In genomic region chr19:39196320-39196719, GRCh38 we compare ENCODE assay signal across 29 cellular contexts. TPM values are rescaled to one million over a fixed set of nuclear protein-coding genes. Genes with fewer than 3 reads are reported as not detected.
DNase-seq lines count a peak whose midpoint lies in the region; ATAC-seq and TF ChIP-seq lines count a peak whose summit lies in the region.
"Had no signal": no experiment of that assay in that cellular context is flagged by ENCODE, and none has a peak within 500 bp of the region (broad histone marks: within the 10 kb centered on the region; RNA-seq: fewer than 3 reads in every experiment).

No MANE protein-coding gene starts in this region.

- H3K27me3 ChIP-seq in body of pancreas (no peaks in the 10 kb centered on the region), iPS-20b (ENCODE audit: insufficient read depth, low read length) (peaks cover 55% of the 10 kb centered on the region)
- H3K27me3 ChIP-seq in CD8-positive, alpha-beta T cell (ENCODE audit: insufficient read depth, low read length): peaks cover 7% of the 10 kb centered on the region

- CTCF ChIA-PET in CD8-positive, alpha-beta T cell (lab: Charles Lee): no interaction called here

- H3K27ac ChIP-seq in body of pancreas (peak overlapping the region in 3 of 4 donors; percentile 33 to 81 (median 56)), iPS-20b (ENCODE audit: low read length) (no peak overlapping the region)
- no peak overlapping the region for H3K27ac ChIP-seq in CD8-positive, alpha-beta T cell (ENCODE audit: low read depth, low read length)
- H3K27ac ChIP-seq: ascending aorta, hepatocyte, neutrophil had no signal

- H3K36me3 Mint-ChIP-seq in stimulated activated effector memory CD8-positive, alpha-beta T cell treated with anti-CD3 and anti-CD28 coated beads, Interleukin-12 subunit alpha, Interleukin-12 subunit beta, amount 100 ng/mL, for 72 hours: no peaks in the 10 kb centered on the region
- no peaks in the 10 kb centered on the region for H3K36me3 Mint-ChIP-seq in CD8-positive, alpha-beta T cell

- H3K27me3 Mint-ChIP-seq in CD8-positive, alpha-beta T cell (ENCODE audit: low read depth): peaks cover 57% of the 10 kb centered on the region
- peaks cover 93% of the 10 kb centered on the region for H3K27me3 Mint-ChIP-seq in stimulated activated naive CD8-positive, alpha-beta T cell treated with anti-CD3 and anti-CD28 coated beads, Interleukin-15, amount 100 ng/mL, for 72 hours

- H3K9me3 ChIP-seq in body of pancreas (no peaks in the 10 kb centered on the region), iPS-20b (ENCODE audit: insufficient read depth, low read depth, low read length) (no peaks in the 10 kb centered on the region)
- no peaks in the 10 kb centered on the region for H3K9me3 ChIP-seq in CD8-positive, alpha-beta T cell (ENCODE audit: low read length)
- H3K9me3 ChIP-seq: A549, ascending aorta, BE2C, Caco-2, neutrophil had no signal

- peak overlapping the region; percentile 39 for H3K4me3 Mint-ChIP-seq in stimulated activated effector memory CD8-positive, alpha-beta T cell treated with anti-CD3 and anti-CD28 coated beads, Interleukin-12 subunit alpha, Interleukin-12 subunit beta, amount 100 ng/mL, for 72 hours
- H3K4me3 Mint-ChIP-seq in CD8-positive, alpha-beta T cell: no peak overlapping the region
- H3K4me3 Mint-ChIP-seq in stimulated activated naive CD8-positive, alpha-beta T cell treated with anti-CD3 and anti-CD28 coated beads, Interleukin-15, amount 100 ng/mL, for 72 hours: peak overlapping the region in 1 of 2 donors; percentile 65
- H3K4me3 Mint-ChIP-seq: activated B cell treated with CpG ODN at 0.5 μM for 24 hours had no signal

- DNase-seq in NCI-H82 (lab: John Stamatoyannopoulos, UW): peak; percentile 58
- no peak for DNase-seq in NCI-H82 treated with DMSO at 0.1 percent for 48 hours (lab: John Stamatoyannopoulos, UW; ENCODE audit: unreplicated experiment)
- no peak for DNase-seq in body of pancreas
- DNase-seq in stimulated activated effector memory CD8-positive, alpha-beta T cell treated with anti-CD3 and anti-CD28 coated beads, Interleukin-12 subunit alpha, Interleukin-12 subunit beta, amount 100 ng/mL, for 72 hours (ENCODE audit: low spot score in 2 of 2): no peak
- DNase-seq in CD8-positive, alpha-beta T cell: no peak
- no peak for DNase-seq in A172 (ENCODE audit: low spot score)
- no peak for DNase-seq in stimulated activated naive CD8-positive, alpha-beta T cell treated with anti-CD3 and anti-CD28 coated beads, Interleukin-15, amount 100 ng/mL, for 72 hours
- DNase-seq: activated B cell treated with CpG ODN at 0.5 μM for 24 hours; activated CD4-positive, alpha-beta T cell treated with anti-CD3 and anti-CD28 coated beads, Interleukin-2, amount 50 U/mL, for 4 hours; BE2C; Caco-2; DND-41; HCEC 1CT; NCI-H1092 treated with DMSO at 0.1 percent for 48 hours; NCI-H2029; OCI-M1; T1000 had no signal

- no peak overlapping the region for H3K9ac ChIP-seq in iPS-20b (ENCODE audit: low read depth, low read length)

- no peak overlapping the region for H3K4me3 ChIP-seq in body of pancreas
- H3K4me3 ChIP-seq in iPS-20b (ENCODE audit: low read length): peak overlapping the region; percentile 49; the same call in 1 of the 2 replicates
- H3K4me3 ChIP-seq in CD8-positive, alpha-beta T cell (ENCODE audit: low read depth, low read length): no peak overlapping the region
- H3K4me3 ChIP-seq: A549, GM12878, hepatocyte had no signal

- 6 to 10% methylated on average over 3 to 7 of the region's 7 CpGs for WGBS in body of pancreas, 2 donors

- H3K4me1 Mint-ChIP-seq in stimulated activated effector memory CD8-positive, alpha-beta T cell treated with anti-CD3 and anti-CD28 coated beads, Interleukin-12 subunit alpha, Interleukin-12 subunit beta, amount 100 ng/mL, for 72 hours: peaks cover 28% of the 10 kb centered on the region
- H3K4me1 Mint-ChIP-seq in CD8-positive, alpha-beta T cell (ENCODE audit: low read depth): peaks cover 26% of the 10 kb centered on the region
- peaks cover 25% of the 10 kb centered on the region for H3K4me1 Mint-ChIP-seq in stimulated activated naive CD8-positive, alpha-beta T cell treated with anti-CD3 and anti-CD28 coated beads, Interleukin-15, amount 100 ng/mL, for 72 hours

- H3K27ac Mint-ChIP-seq in stimulated activated effector memory CD8-positive, alpha-beta T cell treated with anti-CD3 and anti-CD28 coated beads, Interleukin-12 subunit alpha, Interleukin-12 subunit beta, amount 100 ng/mL, for 72 hours: no peak overlapping the region
- H3K27ac Mint-ChIP-seq in CD8-positive, alpha-beta T cell: no peak overlapping the region
- no peak overlapping the region for H3K27ac Mint-ChIP-seq in stimulated activated naive CD8-positive, alpha-beta T cell treated with anti-CD3 and anti-CD28 coated beads, Interleukin-15, amount 100 ng/mL, for 72 hours
- H3K27ac Mint-ChIP-seq: activated B cell treated with CpG ODN at 0.5 μM for 24 hours; activated naive CD4-positive, alpha-beta T cell treated with anti-CD3 and anti-CD28 coated beads, Interleukin-2, amount 50 U/mL, for 72 hours had no signal

- intact Hi-C loops in body of pancreas (cut with DNase I): no loop called here
- intact Hi-C loops in CD8-positive, alpha-beta T cell (cut with DNase I, micrococcal nuclease): no loop called here

- no peaks in the 10 kb centered on the region for H3K9me3 Mint-ChIP-seq in stimulated activated effector memory CD8-positive, alpha-beta T cell treated with anti-CD3 and anti-CD28 coated beads, Interleukin-12 subunit alpha, Interleukin-12 subunit beta, amount 100 ng/mL, for 72 hours
- no peaks in the 10 kb centered on the region for H3K9me3 Mint-ChIP-seq in CD8-positive, alpha-beta T cell
- H3K9me3 Mint-ChIP-seq in stimulated activated naive CD8-positive, alpha-beta T cell treated with anti-CD3 and anti-CD28 coated beads, Interleukin-15, amount 100 ng/mL, for 72 hours: no peaks in the 10 kb centered on the region
- H3K9me3 Mint-ChIP-seq: activated B cell treated with CpG ODN at 0.5 μM for 24 hours; activated naive CD4-positive, alpha-beta T cell treated with anti-CD3 and anti-CD28 coated beads, Interleukin-2, amount 50 U/mL, for 72 hours had no signal

- TF ChIP-seq POLR2A in body of pancreas (IDR thresholded peaks at IDR 0.05): no peak

- no peak for ATAC-seq in body of pancreas
- no peak for ATAC-seq in stimulated activated effector memory CD8-positive, alpha-beta T cell treated with anti-CD3 and anti-CD28 coated beads, Interleukin-12 subunit alpha, Interleukin-12 subunit beta, amount 100 ng/mL, for 72 hours
- no peak for ATAC-seq in CD8-positive, alpha-beta T cell
- ATAC-seq in stimulated activated naive CD8-positive, alpha-beta T cell treated with anti-CD3 and anti-CD28 coated beads, Interleukin-15, amount 100 ng/mL, for 72 hours: no peak
- ATAC-seq: A549, GM12878, Right ventricle myocardium inferior had no signal

- POLR2A ChIA-PET in CD8-positive, alpha-beta T cell (lab: Charles Lee): no interaction called here

- TF ChIP-seq CTCF in body of pancreas (IDR thresholded peaks at IDR 0.05): no peak
- TF ChIP-seq CTCF in CD8-positive, alpha-beta T cell (IDR thresholded peaks at IDR 0.05): no peak

- H3K4me1 ChIP-seq in body of pancreas (peaks cover 76% of the 10 kb centered on the region), iPS-20b (ENCODE audit: insufficient read depth, low read length) (peaks cover 2% of the 10 kb centered on the region; the same call in 1 of the 2 replicates)
- H3K4me1 ChIP-seq in CD8-positive, alpha-beta T cell (ENCODE audit: insufficient read depth, low read length): peaks cover 20% of the 10 kb centered on the region
- H3K4me1 ChIP-seq: ascending aorta had no signal

- H3K36me3 ChIP-seq in body of pancreas (replicated peaks in 1 of 2; ENCODE audit: insufficient read depth in 1 of 2, low read depth in 2 of 2) (no peaks in the 10 kb centered on the region), iPS-20b (ENCODE audit: insufficient read depth, low read depth, low read length) (no peaks in the 10 kb centered on the region)
- no peaks in the 10 kb centered on the region for H3K36me3 ChIP-seq in CD8-positive, alpha-beta T cell (ENCODE audit: insufficient read depth, low read length)
- H3K36me3 ChIP-seq: ascending aorta, BE2C, neutrophil had no signal

RNA-seq across cellular contexts. Expression of gene NCCRP1, which starts 0.4 kb away (rescaled TPM):
- total RNA-seq in body of pancreas: 1 to 10 TPM in 1 of 2 donors, under 1 TPM in 1; 0.66 to 7.8 TPM
- not detected for total RNA-seq in CD8-positive, alpha-beta T cell
- not detected in 2 replicates for total RNA-seq in A172 (2014; rRNA removed; shearing (Covaris generic))
- total RNA-seq: activated B cell treated with CpG ODN at 0.5 μM for 24 hours; activated naive CD4-positive, alpha-beta T cell treated with anti-CD3 and anti-CD28 coated beads, Interleukin-2, amount 50 U/mL, for 72 hours; ascending aorta; fibroblast of villous mesenchyme; GM12878; liver; pulmonary artery endothelial cell; Right ventricle myocardium inferior had no signal

RNA-seq across cellular contexts. Expression of gene SYCN, which starts 7.7 kb away (rescaled TPM):
- 1,000 to 10,000 TPM; 2,614 to 5,793 TPM for total RNA-seq in body of pancreas
- not detected for total RNA-seq in CD8-positive, alpha-beta T cell
- not detected in 2 replicates for total RNA-seq in A172 (2014; rRNA removed; shearing (Covaris generic))
- total RNA-seq: activated B cell treated with CpG ODN at 0.5 μM for 24 hours; activated naive CD4-positive, alpha-beta T cell treated with anti-CD3 and anti-CD28 coated beads, Interleukin-2, amount 50 U/mL, for 72 hours; ascending aorta; Caco-2; fibroblast of villous mesenchyme; liver; pulmonary artery endothelial cell; Right ventricle myocardium inferior; ureter had no signal

RNA-seq across cellular contexts. Expression of gene IFNL3, which starts 48.5 kb away (rescaled TPM):
- total RNA-seq in body of pancreas: not detected
- total RNA-seq in CD8-positive, alpha-beta T cell: not detected
- not detected in 2 replicates for total RNA-seq in A172 (2014; rRNA removed; shearing (Covaris generic))
- total RNA-seq: activated B cell treated with CpG ODN at 0.5 μM for 24 hours, ascending aorta, Caco-2, fibroblast of villous mesenchyme, GM12878, hepatocyte, liver, pulmonary artery endothelial cell, Right ventricle myocardium inferior, ureter had no signal

RNA-seq across cellular contexts. Expression of gene IFNL4, which starts 52.3 kb away (rescaled TPM):
- not detected for total RNA-seq in body of pancreas
- not detected for total RNA-seq in CD8-positive, alpha-beta T cell
- not detected in 2 replicates for total RNA-seq in A172 (2014; rRNA removed; shearing (Covaris generic))
- total RNA-seq: activated B cell treated with CpG ODN at 0.5 μM for 24 hours; activated naive CD4-positive, alpha-beta T cell treated with anti-CD3 and anti-CD28 coated beads, Interleukin-2, amount 50 U/mL, for 72 hours; ascending aorta; Caco-2; fibroblast of villous mesenchyme; GM12878; hepatocyte; liver; pulmonary artery endothelial cell; Right ventricle myocardium inferior; ureter had no signal

Comparison
In these comparisons a context has a peak if more than half of its experiments do, and no peak if none do; other contexts are left out.
1. H3K27ac ChIP-seq: peak in body of pancreas (3 of 4); none in iPS-20b (single experiment) and CD8-positive, alpha-beta T cell (single experiment).
2. RNA of gene SYCN, which starts 7.7 kb away (total RNA-seq): 2,614 to 5,793 TPM in body of pancreas; not detected in CD8-positive, alpha-beta T cell and not detected in A172; every median in the first group is over 1,000 times any median in the second.